ENCODE assay signal across 1 cellular context in genomic region chr11:110832080-110832479, GRCh38.
TF ChIP-seq lines count a peak whose summit lies in the region.

No MANE protein-coding gene starts in this region.

TF ChIP-seq in IMR-90, 13 proteins besides CTCF, POLR2A, EP300 and RAD21 (continued from another document):
- TF ChIP-seq, protein P1, sequence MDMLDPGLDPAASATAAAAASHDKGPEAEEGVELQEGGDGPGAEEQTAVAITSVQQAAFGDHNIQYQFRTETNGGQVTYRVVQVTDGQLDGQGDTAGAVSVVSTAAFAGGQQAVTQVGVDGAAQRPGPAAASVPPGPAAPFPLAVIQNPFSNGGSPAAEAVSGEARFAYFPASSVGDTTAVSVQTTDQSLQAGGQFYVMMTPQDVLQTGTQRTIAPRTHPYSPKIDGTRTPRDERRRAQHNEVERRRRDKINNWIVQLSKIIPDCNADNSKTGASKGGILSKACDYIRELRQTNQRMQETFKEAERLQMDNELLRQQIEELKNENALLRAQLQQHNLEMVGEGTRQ (IDR thresholded peaks at IDR 0.05; ENCODE audit: low read depth, low read length), result no peak
- TF ChIP-seq RCOR1 (IDR thresholded peaks at IDR 0.05; ENCODE audit: insufficient replicate concordance, low read length) (no peak), CEBPB (IDR thresholded peaks at IDR 0.05; ENCODE audit: low read depth, low read length) (no peak), MAFK (IDR thresholded peaks at IDR 0.05; ENCODE audit: low read depth, low read length) (no peak)
